Comparison of ENCODE assay signal across 8 cellular contexts in genomic region chr2:86221066-86221684, GRCh38. TPM values are rescaled to one million over a fixed set of nuclear protein-coding genes. Genes with fewer than 3 reads are reported as not detected.
A peak's percentile ranks its signal among the peaks of the same experiment; 100 is the strongest.
DNase-seq lines count a peak whose midpoint lies in the region; TF ChIP-seq lines count a peak whose summit lies in the region.

No MANE protein-coding gene starts in this region.

- peaks cover 15% of the 10 kb centered on the region for H3K4me1 ChIP-seq in neural progenitor cell
- H3K4me1 ChIP-seq in uterus: peaks cover 5 to 22% of the 10 kb centered on the region in 2 donors

- H3K27me3 ChIP-seq in neural progenitor cell (peaks cover 5% of the 10 kb centered on the region), uterus (no peaks in the 10 kb centered on the region)

- TF ChIP-seq POLR2A in uterus (IDR thresholded peaks at IDR 0.05): no peak

- H3K27ac Mint-ChIP-seq in endothelial cell (ENCODE audit: unreplicated experiment) (peak overlapping the region; percentile 19), neural progenitor cell (no peak overlapping the region)

- no peaks in the 10 kb centered on the region for H3K9me3 Mint-ChIP-seq in endothelial cell (ENCODE audit: unreplicated experiment)
- no peaks in the 10 kb centered on the region for H3K9me3 Mint-ChIP-seq in neural progenitor cell

- no peak overlapping the region for H3K27ac ChIP-seq in neural progenitor cell
- H3K27ac ChIP-seq in uterus: peak overlapping the region; percentile 78 to 82

- intact Hi-C loops in uterus (cut with DNase I; ENCODE audit: low total_unique reads): loop anchor here (5.0 kb wide), 1 partner anchor 146 kb away; no protein-coding TSS in a partner anchor

- peaks cover 36% of the 10 kb centered on the region for H3K4me1 Mint-ChIP-seq in endothelial cell (ENCODE audit: unreplicated experiment)
- peaks cover 30% of the 10 kb centered on the region for H3K4me1 Mint-ChIP-seq in neural progenitor cell

- H3K27me3 Mint-ChIP-seq in endothelial cell (ENCODE audit: unreplicated experiment) (peaks cover 4% of the 10 kb centered on the region), neural progenitor cell (ENCODE audit: insufficient read depth, low read depth) (peaks cover 4% of the 10 kb centered on the region)

- no peak overlapping the region for H3K4me2 ChIP-seq in neural progenitor cell

- TF ChIP-seq CTCF in GM20000 (IDR thresholded peaks at IDR 0.05; ENCODE audit: extremely low read depth, missing control alignments) (peak; percentile 74), endothelial cell (IDR thresholded peaks at IDR 0.05; ENCODE audit: unreplicated experiment) (peak; percentile 81), neural progenitor cell (IDR thresholded peaks at IDR 0.05) (peak; percentile 98), uterus (IDR thresholded peaks at IDR 0.05) (peak; percentile 85 to 92 (median 90))

- no peaks in the 10 kb centered on the region for H3K79me2 ChIP-seq in neural progenitor cell (ENCODE audit: low read depth)

- H3K36me3 ChIP-seq in neural progenitor cell: no peaks in the 10 kb centered on the region
- no peaks in the 10 kb centered on the region for H3K36me3 ChIP-seq in uterus

- peak; percentile 73 for DNase-seq in AG20443 (ENCODE audit: low spot score)
- peak; percentile 68 for DNase-seq in GM20000 (ENCODE audit: low spot score)
- DNase-seq in NCI-H526 (lab: John Stamatoyannopoulos, UW): peak; percentile 47 to 71
- DNase-seq in activated CD4-positive, alpha-beta T cell treated with anti-CD3 and anti-CD28 coated beads, Interleukin-2, amount 50 U/mL, for 24 hours (ENCODE audit: low read depth in 1 of 2, low spot score in 1 of 2): peak; percentile 33 to 48
- peak; percentile 41 for DNase-seq in endothelial cell (ENCODE audit: low spot score)
- DNase-seq in neural progenitor cell (ENCODE audit: low spot score): peak; percentile 79
- peak; percentile 54 to 63 for DNase-seq in uterus
- no peak for DNase-seq in mucosa of gallbladder (ENCODE audit: low spot score)

- H3K4me3 Mint-ChIP-seq in endothelial cell (ENCODE audit: unreplicated experiment) (no peak overlapping the region), neural progenitor cell (no peak overlapping the region)

- no peak overlapping the region for H3K4me3 ChIP-seq in neural progenitor cell
- H3K4me3 ChIP-seq in uterus: no peak overlapping the region

- no peaks in the 10 kb centered on the region for H3K9me3 ChIP-seq in neural progenitor cell (ENCODE audit: low read depth)
- no peaks in the 10 kb centered on the region for H3K9me3 ChIP-seq in uterus

- H3F3A ChIP-seq in neural progenitor cell (ENCODE audit: low read depth): no peaks in the 10 kb centered on the region

- peak overlapping the region; percentile 55 for H2AFZ ChIP-seq in neural progenitor cell (replicated peaks)

- no peaks in the 10 kb centered on the region for H4K20me1 ChIP-seq in neural progenitor cell (ENCODE audit: low read depth)

- H3K36me3 Mint-ChIP-seq in endothelial cell (ENCODE audit: low read depth, unreplicated experiment) (peaks cover 3% of the 10 kb centered on the region), neural progenitor cell (no peaks in the 10 kb centered on the region)

- no peak overlapping the region for H3K9ac ChIP-seq in neural progenitor cell

RNA-seq across cellular contexts. Expression of gene MRPL35, which starts 21.9 kb away (rescaled TPM):
- total RNA-seq in endothelial cell (ENCODE audit: unreplicated experiment) (30.8 TPM), neural progenitor cell (ENCODE audit: low replicate concordance) (24.8 and 38.1 TPM in 2 replicates), uterus (10 to 100 TPM; 22.6 to 71.2 (median 31.5) TPM), mucosa of gallbladder (39.5 TPM)

RNA-seq across cellular contexts. Expression of gene IMMT, which starts 25.9 kb away (rescaled TPM):
- 107 TPM for total RNA-seq in endothelial cell (ENCODE audit: unreplicated experiment)
- total RNA-seq in neural progenitor cell (ENCODE audit: low replicate concordance): 71.3 and 93.3 TPM in 2 replicates
- 10 to 100 TPM in 3 of 4 donors, 1 to 10 TPM in 1; 9.7 to 63.0 (median 36.2) TPM for total RNA-seq in uterus
- total RNA-seq in mucosa of gallbladder: 74.7 TPM
